23 cellular contexts compared by ENCODE assay signal in genomic region chr3:22392286-22392685, GRCh38.
"Had no signal": no experiment of that assay in that cellular context is flagged by ENCODE, and none has a peak within 500 bp of the region (broad histone marks: within the 10 kb centered on the region; RNA-seq: fewer than 3 reads in every experiment).

No MANE protein-coding gene starts in this region.

- H3K27ac Mint-ChIP-seq: dendritic cell treated with granulocyte-macrophage colony-stimulating factor and Interleukin-4, amounts not matched to agents 40 ng/mL and 50 ng/mL, for 4 days; effector memory CD8-positive, alpha-beta T cell; endodermal cell had no signal

- H3K36me3 ChIP-seq: colonic mucosa, esophagus muscularis mucosa, esophagus squamous epithelium, gastrocnemius medialis, gastroesophageal sphincter, heart left ventricle, heart right ventricle had no signal

- H3K27ac ChIP-seq: colonic mucosa, coronary artery, epithelial cell of prostate, esophagus muscularis mucosa, esophagus squamous epithelium, foreskin keratinocyte, gastrocnemius medialis, gastroesophageal sphincter, heart left ventricle, heart right ventricle had no signal

- H3K4me1 Mint-ChIP-seq: endodermal cell had no signal

- H3K4me3 Mint-ChIP-seq: dendritic cell treated with granulocyte-macrophage colony-stimulating factor and Interleukin-4, amounts not matched to agents 40 ng/mL and 50 ng/mL, for 4 days; effector memory CD8-positive, alpha-beta T cell; endodermal cell had no signal

- H3K27me3 ChIP-seq: colonic mucosa, esophagus muscularis mucosa, esophagus squamous epithelium, foreskin keratinocyte, gastrocnemius medialis, gastroesophageal sphincter, heart left ventricle, heart right ventricle had no signal

- ATAC-seq: effector memory CD8-positive, alpha-beta T cell; esophagus mucosa; foreskin keratinocyte; gastrocnemius medialis; gastroesophageal sphincter; heart left ventricle; heart right ventricle had no signal

- DNase-seq: colonic mucosa; cortex of kidney; dermis blood vessel endothelial cell; dorsolateral prefrontal cortex; effector CD4-positive, alpha-beta T cell; effector CD8-positive, alpha-beta T cell; effector memory CD4-positive, alpha-beta T cell; effector memory CD8-positive, alpha-beta T cell; endodermal cell; esophagus squamous epithelium; foreskin fibroblast; foreskin keratinocyte; foreskin melanocyte; gastrocnemius medialis; head of caudate nucleus; heart left ventricle; heart right ventricle had no signal

- H3K27me3 Mint-ChIP-seq: dendritic cell treated with granulocyte-macrophage colony-stimulating factor and Interleukin-4, amounts not matched to agents 40 ng/mL and 50 ng/mL, for 4 days; effector memory CD8-positive, alpha-beta T cell had no signal

- H3K4me1 ChIP-seq: colonic mucosa, esophagus muscularis mucosa, esophagus squamous epithelium, foreskin keratinocyte, gastrocnemius medialis, heart left ventricle, heart right ventricle had no signal

- H3K9me3 ChIP-seq: colonic mucosa, esophagus muscularis mucosa, esophagus squamous epithelium, gastrocnemius medialis, gastroesophageal sphincter, heart left ventricle, heart right ventricle had no signal

- H3K9me3 Mint-ChIP-seq: endodermal cell had no signal

- H3K4me3 ChIP-seq: colonic mucosa, coronary artery, dorsolateral prefrontal cortex, esophagus muscularis mucosa, esophagus squamous epithelium, gastrocnemius medialis, gastroesophageal sphincter, heart left ventricle, heart right ventricle had no signal
